In the genomic region with DNA sequence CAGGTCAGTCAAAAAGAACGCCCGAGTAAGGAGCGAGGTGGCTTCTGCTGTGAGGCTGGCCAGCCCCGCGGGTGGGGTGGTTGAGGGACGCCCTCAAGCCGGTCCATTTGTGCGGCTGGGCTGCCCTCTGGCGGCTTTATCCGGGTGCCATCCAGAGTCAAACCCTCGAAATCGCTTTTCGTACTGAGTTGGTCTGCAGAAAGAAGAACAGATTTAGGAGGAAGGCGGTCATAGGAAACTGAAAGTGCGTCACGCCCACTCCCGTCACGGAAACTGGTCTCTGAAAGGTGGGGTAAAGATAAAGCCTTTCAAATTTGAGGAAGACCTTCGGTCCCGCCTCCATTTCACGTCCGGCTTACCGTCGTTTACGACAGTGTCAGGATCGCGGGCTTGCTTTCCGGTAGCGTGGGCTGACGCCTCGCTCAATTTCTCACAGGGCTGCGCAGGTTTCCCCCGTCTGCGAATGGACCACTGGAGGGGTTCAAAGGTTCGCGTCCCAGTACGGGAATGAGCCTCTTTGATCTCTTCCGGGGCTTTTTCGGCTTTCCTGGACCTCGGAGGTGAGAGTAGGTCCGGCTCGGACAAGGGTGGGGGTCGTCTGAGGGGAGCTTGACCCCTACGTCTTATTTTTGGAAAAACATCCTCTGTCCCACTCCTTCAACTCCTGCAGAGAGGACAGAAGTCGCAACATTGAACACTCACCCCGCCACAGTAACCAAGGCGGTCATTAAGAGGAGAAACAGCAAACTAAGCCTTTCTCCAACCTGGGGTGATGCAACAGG, we compare ENCODE assay signal across 8 cellular contexts. TPM values are rescaled to one million over a fixed set of nuclear protein-coding genes. Genes with fewer than 3 reads are reported as not detected.
A peak's percentile ranks its signal among the peaks of the same experiment; 100 is the strongest.
DNase-seq lines count a peak whose midpoint lies in the region; ATAC-seq and TF ChIP-seq lines count a peak whose summit lies in the region.

Gene HAX1 (plus strand): TSS at position 413 of the 782 bp plus-strand sequence. CDS start 95 bp downstream, at position 508.

- ATAC-seq in HG02884 (IDR thresholded peaks at IDR 0.05; ENCODE audit: unreplicated experiment) (peak; percentile 71), T-helper 17 cell (peak; percentile 90), right cardiac atrium (peak; percentile 93 to 94), aorta (ENCODE audit: low FRiP score) (peak; percentile 97)

- peak within 1 kb of the TSS; percentile 100 for H3K27ac Mint-ChIP-seq in T-helper 17 cell

- H3K27ac ChIP-seq in angular gyrus (ENCODE audit: low read depth, low read length) (peak within 1 kb of the TSS; percentile 75), right cardiac atrium (ENCODE audit: low read length) (peak within 1 kb of the TSS; percentile 96), aorta (ENCODE audit: low read depth in 1 of 2, low read length in 2 of 2) (peak within 1 kb of the TSS; percentile 57 to 58)

- TF ChIP-seq CTCF in GM13976 (IDR thresholded peaks at IDR 0.05; ENCODE audit: borderline replicate concordance, control extremely low read depth, extremely low read depth, insufficient read depth, missing control alignments) = peak; percentile 64

- peaks cover 9 to 10% of the 10 kb centered on the region in 2 donors for H3K36me3 ChIP-seq in aorta (ENCODE audit: control insufficient read depth in 1 of 2, insufficient read depth in 2 of 2, low read length in 1 of 2)

- no peaks in the 10 kb centered on the region for H3K9me3 ChIP-seq in T-helper 17 cell (ENCODE audit: control insufficient read depth, low read length, poor library complexity, severe bottlenecking)
- no peaks in the 10 kb centered on the region for H3K9me3 ChIP-seq in right cardiac atrium (ENCODE audit: control insufficient read depth, low read length)
- no peaks in the 10 kb centered on the region for H3K9me3 ChIP-seq in aorta (ENCODE audit: control insufficient read depth, low read length)

- H3K4me1 ChIP-seq in right cardiac atrium (ENCODE audit: control insufficient read depth, insufficient read depth, low read length) = no peaks in the 10 kb centered on the region
- H3K4me1 ChIP-seq in aorta (ENCODE audit: control insufficient read depth in 1 of 2, insufficient read depth in 2 of 2, low read length in 2 of 2) = no peaks in the 10 kb centered on the region

- DNase-seq in GM13976 (ENCODE audit: low spot score) = peak; percentile 94
- DNase-seq in NCI-H1694 (lab: John Stamatoyannopoulos, UW) = peak; percentile 99
- DNase-seq in T-helper 17 cell = peak; percentile 80 to 91 (median 86)
- peak; percentile 94 to 97 (median 96) for DNase-seq in right cardiac atrium
- peak; percentile 92 for DNase-seq in putamen (ENCODE audit: low spot score)
- peak; percentile 97 to 98 for DNase-seq in aorta

- peak within 1 kb of the TSS; percentile 88 for H3K4me3 ChIP-seq in right cardiac atrium (ENCODE audit: low read length)
- H3K4me3 ChIP-seq in aorta (ENCODE audit: low read length in 2 of 2) = peak within 1 kb of the TSS; percentile 74 to 79

- H3K4me1 Mint-ChIP-seq in T-helper 17 cell = peaks cover 22% of the 10 kb centered on the region

- peaks cover 16% of the 10 kb centered on the region for H3K36me3 Mint-ChIP-seq in T-helper 17 cell (ENCODE audit: low read depth)

- no peaks in the 10 kb centered on the region for H3K27me3 Mint-ChIP-seq in T-helper 17 cell

- peak within 1 kb of the TSS; percentile 96 for H3K4me3 Mint-ChIP-seq in T-helper 17 cell

- intact Hi-C loops in right cardiac atrium (cut with DNase I) = loop anchor here in 1 of 4 donors (10.0 kb wide), 1 partner anchor 88 kb away; no protein-coding TSS in a partner anchor
- intact Hi-C loops in aorta (cut with DNase I) = loop anchor here in 1 of 2 donors (2.0 to 5.0 kb wide), 5 partner anchors 52 to 475 kb away; partner anchors contain the start of genes RPS27 and UBAP2L

- H3K27me3 ChIP-seq in right cardiac atrium (ENCODE audit: control insufficient read depth, insufficient read depth) (no peaks in the 10 kb centered on the region), aorta (ENCODE audit: control insufficient read depth in 1 of 2, insufficient read depth in 2 of 2, low read length in 1 of 2) (no peaks in the 10 kb centered on the region)

- in situ Hi-C loops in GM13976 (cut with MboI; ENCODE audit: low sequenced_read_pairs, unreplicated experiment) = no loop called here

- WGBS in right cardiac atrium = under 1% methylated on average over 47 of the region's 47 CpGs
- WGBS in aorta, 2 donors = 0% methylated on average over 47 of the region's 47 CpGs

RNA-seq across cellular contexts. Expression of gene HAX1, which starts in this region (rescaled TPM):
- total RNA-seq in T-helper 17 cell = 10 to 100 TPM; 52.5 to 67.3 TPM
- total RNA-seq in right cardiac atrium = 100 to 1,000 TPM; 116 to 152 (median 133) TPM
- polyA plus RNA-seq in right cardiac atrium = 203 TPM
- 10 to 100 TPM; 52.2 to 57.1 TPM for total RNA-seq in aorta
- polyA plus RNA-seq in aorta = 10 to 100 TPM; 70.6 to 98.6 TPM

Comparison
In these comparisons a context has a peak if more than half of its experiments do, and no peak if none do; other contexts are left out.
1. Peak in every context shown above with its lines: DNase-seq, ATAC-seq, H3K4me3 ChIP-seq and H3K27ac ChIP-seq.